8 cellular contexts compared by ENCODE assay signal in the genomic region with DNA sequence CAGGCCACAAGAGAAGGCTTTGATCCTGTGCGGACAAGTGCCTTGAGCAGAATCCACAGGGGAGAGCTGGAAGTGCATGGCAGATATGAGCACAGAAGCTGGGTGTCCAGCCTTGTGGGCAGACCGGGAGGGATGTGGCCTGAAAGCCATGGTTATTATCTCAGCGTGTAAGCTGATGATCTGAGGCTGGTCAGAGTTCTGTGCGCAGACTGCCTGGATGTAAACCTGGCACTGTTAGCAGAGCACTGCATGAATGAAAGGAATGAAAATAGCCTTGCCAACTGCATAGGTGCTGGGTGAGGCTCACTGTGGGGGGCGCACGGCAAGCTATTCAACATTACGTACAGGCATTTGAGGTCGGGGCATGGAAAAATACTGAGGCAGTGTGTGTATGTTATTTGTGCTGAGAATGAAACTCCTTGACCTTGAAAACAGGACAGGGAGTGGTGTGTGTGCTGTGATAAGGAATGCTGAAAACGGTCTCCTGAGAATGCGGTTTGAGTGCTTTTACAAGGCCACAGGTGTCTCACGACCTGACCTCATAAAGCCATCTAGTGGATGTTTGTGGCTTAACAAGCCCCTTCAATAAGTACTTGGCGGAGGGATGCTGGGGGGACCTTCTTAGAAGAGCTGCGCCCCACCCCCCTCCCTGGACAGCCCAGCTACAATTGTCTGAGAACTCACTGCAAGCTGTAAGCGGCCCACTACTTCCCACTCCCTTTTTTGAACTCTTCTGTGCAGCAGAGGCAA. TPM values are rescaled to one million over a fixed set of nuclear protein-coding genes. Genes with fewer than 3 reads are reported as not detected.
DNase-seq lines count a peak whose midpoint lies in the region; ATAC-seq and TF ChIP-seq lines count a peak whose summit lies in the region.

No MANE protein-coding gene starts in this region.

- H3K4me3 ChIP-seq in WI38 (ENCODE audit: low read depth, low read length) (no peak overlapping the region), iPS DF 6.9 (ENCODE audit: low read length) (no peak overlapping the region), urinary bladder (ENCODE audit: low read depth, low read length) (no peak overlapping the region)
- no peak overlapping the region for H3K4me3 ChIP-seq in effector memory CD4-positive, alpha-beta T cell (ENCODE audit: insufficient read depth, low read depth, low read length, poor library complexity, severe bottlenecking)

- ATAC-seq in GM21381 (IDR thresholded peaks at IDR 0.05; ENCODE audit: unreplicated experiment) = no peak

- no peak overlapping the region for H3K27ac ChIP-seq in iPS DF 6.9 (ENCODE audit: low read length)
- peak overlapping the region; percentile 28 for H3K27ac ChIP-seq in urinary bladder (ENCODE audit: low read depth)
- H3K27ac ChIP-seq in effector memory CD4-positive, alpha-beta T cell (ENCODE audit: insufficient read depth, low read length, poor library complexity, severe bottlenecking) = no peak overlapping the region

- peak; percentile 26 for TF ChIP-seq CTCF in AG09319 (IDR thresholded peaks at IDR 0.05; ENCODE audit: low read depth, low read length)
- TF ChIP-seq CTCF in WI38 (IDR thresholded peaks at IDR 0.05; ENCODE audit: low read depth, low read length) = peak; percentile 27; the same call in 1 of the 2 replicates

- no CpG with 5 or more reads among the region's 14 CpGs for WGBS in iPS DF 6.9 (ENCODE audit: insufficient coverage, insufficient read length)
- 42% methylated on average over 14 of the region's 14 CpGs for WGBS in urinary bladder

- CTCF ChIA-PET in HEK293T (lab: Yijun Ruan, JAX) = interaction anchor here (0.7 to 1.7 kb wide), 2 partner anchors 132 to 167 kb away, joined by 3 to 19 read pairs; no protein-coding TSS in a partner anchor

- DNase-seq in AG09319 (ENCODE audit: extremely low read depth, low read depth) (no peak), HEK293T (ENCODE audit: extremely low spot score) (peak; percentile 10), iPS DF 6.9 (ENCODE audit: low read depth, low spot score) (peak; percentile 43), AG08395 (ENCODE audit: low spot score) (no peak)
- DNase-seq in effector memory CD4-positive, alpha-beta T cell = no peak

- POLR2A ChIA-PET in HEK293T (lab: Yijun Ruan, JAX) = no interaction called here

- H3K27me3 ChIP-seq in iPS DF 6.9 (ENCODE audit: control insufficient read depth, insufficient read depth, low read length) = no peaks in the 10 kb centered on the region
- H3K27me3 ChIP-seq in effector memory CD4-positive, alpha-beta T cell (replicated peaks; ENCODE audit: control insufficient read depth, insufficient read depth, low read length, poor library complexity, severe bottlenecking) = no peaks in the 10 kb centered on the region

- H3K36me3 ChIP-seq in iPS DF 6.9 (ENCODE audit: control insufficient read depth, insufficient read depth, low read length) (no peaks in the 10 kb centered on the region), urinary bladder (ENCODE audit: insufficient read depth) (peaks cover 2% of the 10 kb centered on the region)
- H3K36me3 ChIP-seq in effector memory CD4-positive, alpha-beta T cell (ENCODE audit: control insufficient read depth, insufficient read depth, low read length) = no peaks in the 10 kb centered on the region

- H3K4me1 ChIP-seq in iPS DF 6.9 (ENCODE audit: control insufficient read depth, insufficient read depth, low read length) (peaks cover 3% of the 10 kb centered on the region), urinary bladder (ENCODE audit: insufficient read depth) (no peaks in the 10 kb centered on the region)
- no peaks in the 10 kb centered on the region for H3K4me1 ChIP-seq in effector memory CD4-positive, alpha-beta T cell (ENCODE audit: control insufficient read depth, insufficient read depth, low read length, poor library complexity, severe bottlenecking)

- H3K9me3 ChIP-seq in iPS DF 6.9 (ENCODE audit: control insufficient read depth, insufficient read depth, low read length) = no peaks in the 10 kb centered on the region
- H3K9me3 ChIP-seq in effector memory CD4-positive, alpha-beta T cell (ENCODE audit: control insufficient read depth, low read length) = no peaks in the 10 kb centered on the region

TF ChIP-seq in HEK293T, 16 proteins besides CTCF, POLR2A, EP300 and RAD21:
- no peak for TF ChIP-seq SP1 (IDR thresholded peaks at IDR 0.05)
- no peak for TF ChIP-seq TARDBP (IDR thresholded peaks at IDR 0.05)
- no peak for TF ChIP-seq HDGF (IDR thresholded peaks at IDR 0.05; ENCODE audit: borderline replicate concordance)
- TF ChIP-seq NFRKB (IDR thresholded peaks at IDR 0.05) = no peak
- TF ChIP-seq L3MBTL2 (conservative IDR thresholded peaks at IDR 0.05) = no peak
- no peak for TF ChIP-seq CTBP1 (IDR thresholded peaks at IDR 0.05; ENCODE audit: borderline replicate concordance)
- no peak for TF ChIP-seq BHLHE40 (IDR thresholded peaks at IDR 0.05; ENCODE audit: borderline replicate concordance)
- no peak for TF ChIP-seq FOXK2 (IDR thresholded peaks at IDR 0.05)
- TF ChIP-seq LEF1 (IDR thresholded peaks at IDR 0.05; ENCODE audit: borderline replicate concordance) = no peak
- TF ChIP-seq FOXA1 (IDR thresholded peaks at IDR 0.05) = no peak
- TF ChIP-seq SUZ12 (IDR thresholded peaks at IDR 0.05) = no peak
- no peak for TF ChIP-seq ZNF384 (IDR thresholded peaks at IDR 0.05)
- TF ChIP-seq ELF4 (IDR thresholded peaks at IDR 0.05) = no peak
- no peak for TF ChIP-seq ARNT (IDR thresholded peaks at IDR 0.05)
- no peak for TF ChIP-seq FOXM1 (IDR thresholded peaks at IDR 0.05; ENCODE audit: borderline replicate concordance)
- TF ChIP-seq PKNOX1 (IDR thresholded peaks at IDR 0.05) = no peak

RNA-seq across cellular contexts. Expression of gene AKR1C1, which starts 18.7 kb away (rescaled TPM):
- total RNA-seq in urinary bladder = 27.8 TPM
- 124 TPM for polyA plus RNA-seq in urinary bladder

RNA-seq across cellular contexts. Expression of gene AKR1C2, which starts 21.8 kb away (rescaled TPM):
- total RNA-seq in urinary bladder = 19.7 TPM
- polyA plus RNA-seq in urinary bladder = 153 TPM

Comparison
In these comparisons a context has a peak if more than half of its experiments do, and no peak if none do; other contexts are left out.
1. DNase-seq: peak in HEK293T (single experiment) and iPS DF 6.9 (single experiment); none in AG09319 (single experiment), AG08395 (single experiment) and effector memory CD4-positive, alpha-beta T cell (0 of 3).